ENCODE assay signal across 15 cellular contexts in the genomic region with DNA sequence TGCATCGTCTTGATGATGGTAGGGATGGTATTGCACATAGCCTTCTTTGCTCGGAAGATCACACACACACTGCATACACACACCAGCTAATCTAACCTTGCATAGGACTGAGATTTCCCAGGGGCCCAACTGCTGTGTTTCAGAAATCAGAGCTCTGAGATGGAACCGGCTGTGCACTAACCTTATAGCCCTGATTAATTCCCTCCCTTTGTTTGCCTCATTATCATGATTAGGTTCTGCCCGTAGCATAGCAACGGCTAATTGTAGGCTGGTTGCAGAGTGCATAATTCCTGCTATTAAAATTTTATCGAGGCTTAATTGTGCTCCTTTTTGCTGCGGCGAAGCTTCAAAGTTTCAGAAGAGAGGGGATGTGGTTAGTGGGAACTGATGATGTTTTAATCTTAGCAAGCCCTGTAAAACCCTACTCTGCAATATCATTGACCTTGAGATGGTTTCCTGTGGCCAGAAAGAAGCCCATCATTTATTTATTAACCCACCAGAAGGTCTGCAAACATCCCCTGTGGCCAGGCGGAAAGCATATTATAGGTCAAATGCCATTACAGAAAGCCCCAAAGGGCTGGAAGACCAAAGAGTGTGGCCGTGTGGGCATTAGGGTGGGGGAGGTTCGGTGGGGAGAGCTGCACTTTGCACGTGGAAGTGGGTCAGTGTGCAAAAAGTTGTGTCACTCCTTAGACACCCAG.
DNase-seq lines count a peak whose midpoint lies in the region; ATAC-seq, FAIRE-seq and TF ChIP-seq lines count a peak whose summit lies in the region.
"Had no signal": no experiment of that assay in that cellular context is flagged by ENCODE, and none has a peak within 500 bp of the region (broad histone marks: within the 10 kb centered on the region; RNA-seq: fewer than 3 reads in every experiment).

No MANE protein-coding gene starts in this region.

- ATAC-seq in GM18861 (IDR thresholded peaks at IDR 0.05; ENCODE audit: unreplicated experiment) (peak; percentile 69), GM21381 (IDR thresholded peaks at IDR 0.05; ENCODE audit: unreplicated experiment) (peak; percentile 67), GM18858 (IDR thresholded peaks at IDR 0.05; ENCODE audit: unreplicated experiment) (no peak)
- ATAC-seq: activated CD4-positive, alpha-beta T cell treated with anti-CD3 and anti-CD28 coated beads for 36 hours; lower lobe of right lung had no signal

- no peak for FAIRE-seq in H54 (lab: Jason Lieb, UNC)

- DNase-seq in NCI-H1436 (lab: John Stamatoyannopoulos, UW) (peak; percentile 72), left kidney (ENCODE audit: low read depth, low spot score) (peak; percentile 40), SW 1271 (lab: John Stamatoyannopoulos, UW) (no peak), midbrain (lab: John Stamatoyannopoulos, UW) (no peak), H54 (ENCODE audit: insufficient read length, low spot score) (no peak)
- DNase-seq: activated CD4-positive, alpha-beta T cell treated with anti-CD3 and anti-CD28 coated beads for 36 hours; activated gamma-delta T cell; caudate nucleus; lower lobe of right lung; NCI-H1048; spleen; upper lobe of left lung had no signal

- no peak for TF ChIP-seq POLR2A in H54 (IDR thresholded peaks at IDR 0.05; ENCODE audit: low read depth, low read length)

Comparison
In these comparisons a context has a peak if more than half of its experiments do, and no peak if none do; other contexts are left out.
1. DNase-seq: peak in NCI-H1436 (single experiment) and left kidney (single experiment); none in SW 1271 (0 of 2), midbrain (single experiment) and H54 (single experiment).